11 cellular contexts compared by ENCODE assay signal in the genomic region with DNA sequence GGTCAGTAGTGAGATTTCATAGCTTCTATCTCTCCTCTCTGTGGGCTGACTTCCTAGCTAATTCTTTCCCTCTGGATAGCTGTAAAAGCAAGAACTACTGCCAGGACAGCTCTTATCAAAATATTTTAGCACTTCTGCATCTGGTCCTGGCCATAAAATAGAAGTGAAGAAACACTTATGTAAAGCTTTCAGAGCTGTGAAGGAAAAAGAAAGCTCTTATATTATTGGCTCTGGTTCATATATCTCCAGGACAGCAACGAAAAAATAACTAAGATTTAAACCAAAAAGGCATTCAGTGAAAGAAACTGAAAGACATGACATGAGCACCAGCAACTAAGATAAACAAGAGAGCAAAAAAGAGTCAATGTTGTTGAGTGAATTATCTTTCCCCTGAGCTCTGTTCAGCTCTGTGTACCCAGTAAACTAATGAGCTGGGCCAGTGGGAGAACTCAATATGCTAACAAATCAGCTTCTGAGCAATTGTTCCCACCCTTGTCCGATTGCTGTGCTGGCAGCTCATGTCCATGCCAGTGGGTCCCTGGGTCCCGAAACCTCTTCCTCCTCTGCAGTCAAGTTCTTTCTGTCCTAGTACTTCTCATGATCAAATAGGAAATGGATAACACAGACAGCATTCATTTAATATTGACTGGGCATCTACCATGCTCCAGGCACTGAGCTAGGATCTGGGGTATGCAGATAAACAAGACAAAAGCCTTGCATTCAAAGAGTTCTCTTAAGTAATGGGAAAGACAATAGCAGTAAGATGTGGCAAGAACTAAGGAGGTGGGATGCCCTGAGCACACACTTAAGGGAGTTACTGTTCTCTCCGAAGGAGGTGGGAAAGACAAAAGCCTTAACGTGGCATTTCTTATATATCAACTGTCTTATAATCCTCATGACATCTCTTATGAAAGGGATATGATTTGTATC.
"Had no signal": no experiment of that assay in that cellular context is flagged by ENCODE, and none has a peak within 500 bp of the region (broad histone marks: within the 10 kb centered on the region; RNA-seq: fewer than 3 reads in every experiment).

No MANE protein-coding gene starts in this region.

- ATAC-seq: gastrocnemius medialis had no signal

- H3K4me3 ChIP-seq: gastrocnemius medialis, skin epidermis, tibial nerve had no signal

- H3K4me1 Mint-ChIP-seq: activated CD4-positive, alpha-beta memory T cell treated with anti-CD3 and anti-CD28 coated beads, Interleukin-2, amount 10 ng/mL, durations not matched to agents 7 days and 5 days had no signal

- H3K27ac ChIP-seq: gastrocnemius medialis, skin epidermis, tibial nerve had no signal

- H3K4me3 Mint-ChIP-seq: activated CD4-positive, alpha-beta memory T cell treated with anti-CD3 and anti-CD28 coated beads, Interleukin-2, amount 10 ng/mL, durations not matched to agents 7 days and 5 days; activated naive CD8-positive, alpha-beta T cell; natural killer cell treated with Interleukin-12 subunit alpha and Interleukin-12 subunit beta and Interleukin-15 and Interleukin-18, amount 100 ng/mL, for 72 hours had no signal

- DNase-seq: activated CD4-positive, alpha-beta memory T cell treated with anti-CD3 and anti-CD28 coated beads, Interleukin-2, amount 10 ng/mL, durations not matched to agents 7 days and 5 days; activated gamma-delta T cell; activated T-cell treated with anti-CD3 and anti-CD28 coated beads, Interleukin-2, amount 50 U/mL, for 48 hours; amygdala; gastrocnemius medialis; mammary epithelial cell; T-helper 9 cell had no signal

- H3K36me3 Mint-ChIP-seq: activated naive CD8-positive, alpha-beta T cell; natural killer cell treated with Interleukin-12 subunit alpha and Interleukin-12 subunit beta and Interleukin-15 and Interleukin-18, amount 100 ng/mL, for 72 hours had no signal

- H3K9me3 ChIP-seq: gastrocnemius medialis, tibial nerve had no signal

- H3K4me1 ChIP-seq: gastrocnemius medialis had no signal

- H3K27me3 ChIP-seq: gastrocnemius medialis, tibial nerve had no signal

- H3K36me3 ChIP-seq: gastrocnemius medialis, tibial nerve had no signal

- H3K27ac Mint-ChIP-seq: activated CD4-positive, alpha-beta memory T cell treated with anti-CD3 and anti-CD28 coated beads, Interleukin-2, amount 10 ng/mL, durations not matched to agents 7 days and 5 days; activated naive CD8-positive, alpha-beta T cell; natural killer cell treated with Interleukin-12 subunit alpha and Interleukin-12 subunit beta and Interleukin-15 and Interleukin-18, amount 100 ng/mL, for 72 hours had no signal

- H3K9me3 Mint-ChIP-seq: natural killer cell treated with Interleukin-12 subunit alpha and Interleukin-12 subunit beta and Interleukin-15 and Interleukin-18, amount 100 ng/mL, for 72 hours had no signal
